15 cellular contexts compared by ENCODE assay signal in the genomic region with DNA sequence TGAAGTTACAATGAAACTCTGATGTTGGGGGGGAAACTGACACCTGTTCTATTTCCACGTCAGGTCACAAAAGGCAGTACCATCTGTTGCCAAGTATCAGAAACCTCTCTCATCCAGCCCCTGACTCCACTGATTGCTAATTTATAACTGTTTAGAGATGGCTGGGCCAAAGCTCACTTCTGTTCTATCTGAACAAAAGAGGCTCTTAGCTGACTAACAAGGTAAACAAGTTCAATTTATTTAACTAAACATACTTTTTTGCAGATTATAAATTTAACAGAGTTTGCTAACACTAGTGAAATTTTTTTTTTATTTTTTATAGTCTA.
"Had no signal": no experiment of that assay in that cellular context is flagged by ENCODE, and none has a peak within 500 bp of the region (broad histone marks: within the 10 kb centered on the region; RNA-seq: fewer than 3 reads in every experiment).

No MANE protein-coding gene starts in this region.

- ATAC-seq: heart right ventricle; left ventricle myocardium superior; natural killer cell treated with Interleukin-12 subunit alpha and Interleukin-12 subunit beta and Interleukin-15 and Interleukin-18, amount 100 ng/mL, for 72 hours; psoas muscle; stimulated activated naive B cell treated with anti-CD40 and anti-IgM and Interleukin-4, amounts not matched to agents 10 μg/mL and 1 μg/mL and 100 μg/mL, for 72 hours had no signal

- H3K9me3 ChIP-seq: heart right ventricle, psoas muscle, transverse colon had no signal

- H3K4me1 Mint-ChIP-seq: central memory CD8-positive, alpha-beta T cell; stimulated activated naive B cell treated with anti-CD40 and anti-IgM and Interleukin-4, amounts not matched to agents 10 μg/mL and 1 μg/mL and 100 μg/mL, for 72 hours had no signal

- H3K9me3 Mint-ChIP-seq: central memory CD8-positive, alpha-beta T cell had no signal

- H3K4me3 ChIP-seq: heart right ventricle, psoas muscle, transverse colon had no signal

- H3K36me3 ChIP-seq: heart right ventricle, transverse colon had no signal

- H3K27ac ChIP-seq: psoas muscle, transverse colon had no signal

- H3K27ac Mint-ChIP-seq: activated T-helper 2 cell treated with anti-CD3 and anti-CD28 coated beads, Interferon-gamma antibody, Interleukin-2, Interleukin-4, amounts not matched to agents 10 μg/mL and 5 μg/mL and 100 μg/mL, durations not matched to agents 14 hours and 24 hours and 36 hours; natural killer cell treated with Interleukin-12 subunit alpha and Interleukin-12 subunit beta and Interleukin-15 and Interleukin-18, amount 100 ng/mL, for 72 hours; stimulated activated naive B cell treated with anti-CD40 and anti-IgM and Interleukin-4, amounts not matched to agents 10 μg/mL and 1 μg/mL and 100 μg/mL, for 72 hours had no signal

- H3K4me3 Mint-ChIP-seq: central memory CD8-positive, alpha-beta T cell; natural killer cell treated with Interleukin-12 subunit alpha and Interleukin-12 subunit beta and Interleukin-15 and Interleukin-18, amount 100 ng/mL, for 72 hours; stimulated activated naive B cell treated with anti-CD40 and anti-IgM and Interleukin-4, amounts not matched to agents 10 μg/mL and 1 μg/mL and 100 μg/mL, for 72 hours had no signal

- H3K27me3 ChIP-seq: heart right ventricle, transverse colon had no signal

- DNase-seq: activated CD4-positive, alpha-beta T cell treated with anti-CD3 and anti-CD28 coated beads, Interleukin-2, amount 50 U/mL, for 1 hour; activated naive CD4-positive, alpha-beta T cell treated with anti-CD3 and anti-CD28 coated beads, Interleukin-2, amount 50 U/mL, for 16 hours; effector memory CD4-positive, alpha-beta T cell; heart right ventricle; left ventricle myocardium superior; mesenchymal stem cell; occipital lobe; psoas muscle; stimulated activated CD4-positive, alpha-beta T cell treated with anti-CD3 and anti-CD28 coated beads, Interleukin-2, amount 100 ng/mL, for 24 hours; stimulated activated naive B cell treated with anti-CD40 and anti-IgM and Interleukin-4, amounts not matched to agents 10 μg/mL and 1 μg/mL and 100 μg/mL, for 72 hours; substantia nigra; transverse colon had no signal

- H3K4me1 ChIP-seq: psoas muscle had no signal
